Comparison of ENCODE assay signal across 10 cellular contexts in the genomic region with DNA sequence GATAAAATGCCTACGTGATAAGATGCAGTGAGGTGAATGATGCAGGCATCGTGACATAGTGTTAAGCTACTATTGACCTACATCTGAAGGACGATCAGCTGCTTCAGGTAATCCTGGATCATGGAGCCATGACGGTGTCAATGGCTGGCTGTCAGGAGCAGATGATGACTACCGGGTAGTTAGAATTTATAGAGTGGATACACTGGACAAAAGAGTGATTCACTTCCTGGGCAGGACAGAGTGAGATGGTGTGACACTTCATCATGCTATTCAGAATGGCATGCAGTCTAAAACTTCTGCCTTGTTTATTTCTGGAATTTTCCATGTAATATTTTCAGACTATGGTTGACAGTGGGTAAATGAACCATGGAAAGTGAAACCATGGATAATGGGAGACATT. TPM values are rescaled to one million over a fixed set of nuclear protein-coding genes. Genes with fewer than 3 reads are reported as not detected.
A peak's percentile ranks its signal among the peaks of the same experiment; 100 is the strongest.
DNase-seq lines count a peak whose midpoint lies in the region; TF ChIP-seq lines count a peak whose summit lies in the region.
"Had no signal": no experiment of that assay in that cellular context is flagged by ENCODE, and none has a peak within 500 bp of the region (broad histone marks: within the 10 kb centered on the region; RNA-seq: fewer than 3 reads in every experiment).

No MANE protein-coding gene starts in this region.

- H3K27me3 Mint-ChIP-seq in chondrocyte (ENCODE audit: low read depth) = no peaks in the 10 kb centered on the region
- H3K27me3 Mint-ChIP-seq: CD4-positive, alpha-beta T cell had no signal

- peak overlapping the region; percentile 94 for H3K27ac Mint-ChIP-seq in chondrocyte (ENCODE audit: unreplicated experiment)
- H3K27ac Mint-ChIP-seq: CD4-positive, alpha-beta T cell had no signal

- H3K4me3 Mint-ChIP-seq in chondrocyte (ENCODE audit: unreplicated experiment) = no peak overlapping the region
- H3K4me3 Mint-ChIP-seq: CD4-positive, alpha-beta T cell had no signal

- DNase-seq in COLO668 (lab: John Stamatoyannopoulos, UW; ENCODE audit: unreplicated experiment) (peak; percentile 7), LoVo (ENCODE audit: low spot score) (peak; percentile 32), chondrocyte (ENCODE audit: low spot score) (no peak), lung microvascular endothelial cell (ENCODE audit: low read depth in 2 of 2) (peak; percentile 91 to 93), NK-92 (lab: John Stamatoyannopoulos, UW; ENCODE audit: unreplicated experiment) (no peak), HuH-7.5 (ENCODE audit: low spot score) (no peak), middle frontal gyrus (ENCODE audit: extremely low spot score, low spot score) (no peak)
- no peak for DNase-seq in activated naive CD4-positive, alpha-beta T cell treated with anti-CD3 and anti-CD28 coated beads, Interleukin-2, amount 50 U/mL, for 16 hours
- DNase-seq: CD4-positive, alpha-beta T cell; NCI-H2029 treated with DMSO at 0.1 percent for 48 hours had no signal

- peaks cover 23% of the 10 kb centered on the region for H3K4me1 Mint-ChIP-seq in chondrocyte (ENCODE audit: low read depth)

- peaks cover 3% of the 10 kb centered on the region for H3K36me3 Mint-ChIP-seq in chondrocyte (ENCODE audit: low read depth)

- TF ChIP-seq CTCF in chondrocyte (IDR thresholded peaks at IDR 0.05) = no peak

- H3K9me3 Mint-ChIP-seq in chondrocyte (ENCODE audit: low read depth) = peaks cover 6% of the 10 kb centered on the region

RNA-seq across cellular contexts. Expression of gene METTL8, which starts 29.5 kb away (rescaled TPM):
- total RNA-seq in chondrocyte (24.0 to 30.4 TPM (median 25.7 TPM) in 3 replicates), lung microvascular endothelial cell (8.1 and 8.7 TPM in 2 replicates)

RNA-seq across cellular contexts. Expression of gene DCAF17, which starts 29.8 kb away (rescaled TPM):
- total RNA-seq in chondrocyte (17.6 to 22.0 TPM (median 18.3 TPM) in 3 replicates), lung microvascular endothelial cell (9.8 and 16.5 TPM in 2 replicates)

Comparison
In these comparisons a context has a peak if more than half of its experiments do, and no peak if none do; other contexts are left out.
1. DNase-seq: peak in COLO668 (single experiment), LoVo (single experiment) and lung microvascular endothelial cell (2 of 2); none in chondrocyte (single experiment), NK-92 (single experiment), activated naive CD4-positive, alpha-beta T cell treated with anti-CD3 and anti-CD28 coated beads, Interleukin-2, amount 50 U/mL, for 16 hours (single experiment), HuH-7.5 (single experiment) and middle frontal gyrus (single experiment).